ENCODE assay signal across 8 cellular contexts in genomic region chr3:158731938-158732855, GRCh38. TPM values are rescaled to one million over a fixed set of nuclear protein-coding genes. Genes with fewer than 3 reads are reported as not detected.
A peak's percentile ranks its signal among the peaks of the same experiment; 100 is the strongest.
DNase-seq lines count a peak whose midpoint lies in the region; ATAC-seq lines count a peak whose summit lies in the region.

A gene with protein sequence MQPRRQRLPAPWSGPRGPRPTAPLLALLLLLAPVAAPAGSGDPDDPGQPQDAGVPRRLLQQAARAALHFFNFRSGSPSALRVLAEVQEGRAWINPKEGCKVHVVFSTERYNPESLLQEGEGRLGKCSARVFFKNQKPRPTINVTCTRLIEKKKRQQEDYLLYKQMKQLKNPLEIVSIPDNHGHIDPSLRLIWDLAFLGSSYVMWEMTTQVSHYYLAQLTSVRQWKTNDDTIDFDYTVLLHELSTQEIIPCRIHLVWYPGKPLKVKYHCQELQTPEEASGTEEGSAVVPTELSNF (minus strand): TSS chr3:158732457. CDS start chr3:158732415, 42 bp downstream.

- peaks cover 2% of the 10 kb centered on the region in 2 donors for H3K27me3 Mint-ChIP-seq in CD4-positive, alpha-beta memory T cell
- H3K27me3 Mint-ChIP-seq in effector memory CD8-positive, alpha-beta T cell, result no peaks in the 10 kb centered on the region

- H3K36me3 ChIP-seq in CD4-positive, alpha-beta memory T cell (ENCODE audit: insufficient read depth, low read length), result no peaks in the 10 kb centered on the region

- ATAC-seq in GM19397 (IDR thresholded peaks at IDR 0.05; ENCODE audit: unreplicated experiment) (peak; percentile 89), HG03442 (IDR thresholded peaks at IDR 0.05; ENCODE audit: unreplicated experiment) (peak; percentile 79)
- ATAC-seq in activated CD4-positive, CD25-positive, alpha-beta regulatory T cell treated with anti-CD3 and anti-CD28 coated beads, Interleukin-2, amount 50 U/mL, for 24 hours, result peak; percentile 49 to 52
- ATAC-seq in effector memory CD8-positive, alpha-beta T cell (replicated peaks), result peak; percentile 70

- peaks cover 0 to 15% of the 10 kb centered on the region in 2 donors for H3K36me3 Mint-ChIP-seq in CD4-positive, alpha-beta memory T cell
- no peaks in the 10 kb centered on the region for H3K36me3 Mint-ChIP-seq in effector memory CD8-positive, alpha-beta T cell (ENCODE audit: insufficient read depth)

- H3K9me3 ChIP-seq in CD4-positive, alpha-beta memory T cell (ENCODE audit: control insufficient read depth in 1 of 2, low read length in 2 of 2), result no peaks in the 10 kb centered on the region

- no peak within 1 kb of the TSS for H3K27ac ChIP-seq in CD4-positive, alpha-beta memory T cell (ENCODE audit: low read depth, low read length)

- no peaks in the 10 kb centered on the region for H3K27me3 ChIP-seq in CD4-positive, alpha-beta memory T cell (ENCODE audit: insufficient read depth, low read length)

- H3K9me3 Mint-ChIP-seq in CD4-positive, alpha-beta memory T cell, result peaks cover 0 to 11% (median 7%) of the 10 kb centered on the region in 8 donors
- H3K9me3 Mint-ChIP-seq in effector memory CD8-positive, alpha-beta T cell, result no peaks in the 10 kb centered on the region

- intact Hi-C loops in CD4-positive, alpha-beta memory T cell (cut with micrococcal nuclease), result no loop called here

- H3K4me3 Mint-ChIP-seq in CD4-positive, alpha-beta memory T cell, result peak within 1 kb of the TSS; percentile 55 to 78 (median 64)
- H3K4me3 Mint-ChIP-seq in effector memory CD8-positive, alpha-beta T cell, result peak within 1 kb of the TSS; percentile 45 to 59

- H3K4me1 ChIP-seq in CD4-positive, alpha-beta memory T cell (ENCODE audit: insufficient read depth, low read length), result peaks cover 17% of the 10 kb centered on the region

- POLR2A ChIA-PET in CD4-positive, alpha-beta memory T cell (lab: Charles Lee; ENCODE audit: partially characterized antibody), result interaction anchor here (1.4 kb wide), 1 partner anchor 10 kb away, joined by 4 read pairs; no protein-coding TSS in a partner anchor

- H3K27ac Mint-ChIP-seq in CD4-positive, alpha-beta memory T cell, result no peak within 1 kb of the TSS
- H3K27ac Mint-ChIP-seq in effector memory CD8-positive, alpha-beta T cell, result no peak within 1 kb of the TSS

- CTCF ChIA-PET in CD4-positive, alpha-beta memory T cell (lab: Charles Lee; ENCODE audit: partially characterized antibody), result interaction anchor here (1.4 to 3.4 kb wide), 2 partner anchors 10 to 57 kb away, joined by 3 to 13 read pairs; no protein-coding TSS in a partner anchor

- H3K4me1 Mint-ChIP-seq in CD4-positive, alpha-beta memory T cell, result peaks cover 13 to 17% (median 14%) of the 10 kb centered on the region in 4 donors
- peaks cover 5 to 9% of the 10 kb centered on the region in 2 donors for H3K4me1 Mint-ChIP-seq in effector memory CD8-positive, alpha-beta T cell (ENCODE audit: low read depth in 2 of 2)

- peak in 3 of 5 donors; percentile 17 to 20 (median 18) for DNase-seq in CD4-positive, alpha-beta memory T cell
- DNase-seq in effector memory CD8-positive, alpha-beta T cell, result no peak
- DNase-seq in medulla oblongata (ENCODE audit: extremely low spot score) (peak; percentile 54), SHP77 treated with DMSO at 0.1 percent for 48 hours (lab: John Stamatoyannopoulos, UW) (no peak)
- peak; percentile 17 to 21 for DNase-seq in stimulated activated CD8-positive, alpha-beta memory T cell treated with anti-CD3 and anti-CD28 coated beads, Interleukin-7, amount 100 ng/mL, for 48 hours (ENCODE audit: extremely low read depth in 1 of 2, low read depth in 1 of 2)

- H3K4me3 ChIP-seq in CD4-positive, alpha-beta memory T cell (ENCODE audit: low read length in 2 of 2), result peak within 1 kb of the TSS in 1 of 2 donors; percentile 28

RNA-seq across cellular contexts. Expression of the gene that starts here (rescaled TPM):
- total RNA-seq in CD4-positive, alpha-beta memory T cell, result not detected
- polyA plus RNA-seq in CD4-positive, alpha-beta memory T cell, result not detected

Comparison
In these comparisons a context has a peak if more than half of its experiments do, and no peak if none do; other contexts are left out.
1. Peak in DNase-seq in CD4-positive, alpha-beta memory T cell; RNA of the gene not detected or under 1 TPM.
2. DNase-seq: peak in medulla oblongata (single experiment) and stimulated activated CD8-positive, alpha-beta memory T cell treated with anti-CD3 and anti-CD28 coated beads, Interleukin-7, amount 100 ng/mL, for 48 hours (2 of 2); none in effector memory CD8-positive, alpha-beta T cell (0 of 3) and SHP77 treated with DMSO at 0.1 percent for 48 hours (single experiment).
3. Peak in every context shown above with its lines, with median percentiles within 50 percentile points of each other: ATAC-seq.